1 cellular context compared by ENCODE assay signal in the genomic region with DNA sequence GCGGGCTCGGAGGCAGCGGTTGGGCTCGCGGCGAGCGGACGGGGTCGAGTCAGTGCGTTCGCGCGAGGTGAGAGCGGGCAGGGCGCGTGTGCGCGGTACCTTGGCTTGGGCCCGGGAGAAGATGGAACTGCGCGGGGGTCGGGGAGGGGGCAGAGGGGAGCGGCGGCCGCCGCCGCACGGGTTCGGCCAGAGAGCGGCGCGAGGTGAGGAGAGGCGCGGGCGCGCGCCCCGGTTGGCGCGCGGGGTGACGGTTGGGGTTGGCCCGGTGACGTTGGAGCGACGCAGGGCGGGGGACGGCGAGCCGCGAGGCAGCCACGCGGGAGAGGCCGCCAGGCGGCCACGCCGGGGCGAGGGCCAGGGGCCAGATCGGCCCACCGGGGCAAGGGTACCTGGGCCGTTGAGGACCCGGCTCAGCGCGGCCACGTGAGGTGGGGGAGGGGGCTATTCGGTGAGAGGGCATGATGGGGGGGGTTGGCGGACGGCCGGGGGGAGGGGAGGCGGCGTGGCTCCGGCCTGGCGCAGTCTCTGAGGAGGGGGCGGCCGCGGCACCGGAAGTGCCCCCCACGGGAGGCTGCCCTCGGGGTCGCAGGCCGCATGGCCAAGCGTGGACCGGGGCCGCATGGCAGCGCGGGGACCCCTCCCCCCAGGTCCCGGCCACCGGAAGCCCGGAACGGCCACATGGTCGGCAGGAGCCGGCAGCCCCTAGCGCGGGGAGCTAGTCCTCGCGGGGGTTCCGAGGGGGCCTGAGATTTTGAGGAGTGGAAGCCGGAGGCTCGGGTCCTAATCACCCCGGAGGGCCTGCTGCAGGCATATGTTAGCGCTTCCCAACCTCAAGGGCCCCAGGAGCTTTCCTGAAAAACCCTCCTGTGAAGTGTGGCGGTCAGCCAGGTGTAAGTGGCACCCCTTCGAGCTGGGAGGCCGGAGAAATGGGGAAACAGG.
TF ChIP-seq lines count a peak whose summit lies in the region.

No MANE protein-coding gene starts in this region.

TF ChIP-seq in K562, 482 proteins besides CTCF, POLR2A, EP300 and RAD21 (continued from another document and continues in another):
- TF ChIP-seq E2F6 (IDR thresholded peaks at IDR 0.05; ENCODE audit: borderline replicate concordance in 1 of 2, extremely low read depth in 1 of 2, insufficient read depth in 1 of 2, insufficient read length in 1 of 2, low read depth in 1 of 2, low read length in 1 of 2, poor library complexity in 1 of 2, severe bottlenecking in 1 of 2) (peak; percentile 87 to 92), PRPF4 (IDR thresholded peaks at IDR 0.05; ENCODE audit: insufficient read depth, low read depth, low read length, poor library complexity, severe bottlenecking) (peak; percentile 77), CHD2 (IDR thresholded peaks at IDR 0.05; ENCODE audit: low read depth, low read length) (0 out of 2 replicates have a peak, but pooled peaks have one; percentile 13), KAT7 (CRISPR knock-in tag; IDR thresholded peaks at IDR 0.05; ENCODE audit: borderline replicate concordance) (peak; percentile 65; the same call in 1 of the 2 replicates), SAP30 (IDR thresholded peaks at IDR 0.05; ENCODE audit: borderline replicate concordance, insufficient read depth, low read depth, low read length, poor library complexity, severe bottlenecking) (peak; percentile 5), CREM (IDR thresholded peaks at IDR 0.05; ENCODE audit: low read depth) (peak; percentile 80), GABPB1 (CRISPR knock-in tag; IDR thresholded peaks at IDR 0.05) (peak; percentile 49; the same call in 1 of the 2 replicates), ZNF282 (CRISPR knock-in tag; IDR thresholded peaks at IDR 0.05) (peak; percentile 39; the same call in 1 of the 2 replicates), GMEB1 (CRISPR knock-in tag; IDR thresholded peaks at IDR 0.05) (0 out of 2 replicates have a peak, but pooled peaks have one; percentile 37), TAF1 (IDR thresholded peaks at IDR 0.05; ENCODE audit: control insufficient read depth, extremely low read depth, insufficient read depth, low read length, severe bottlenecking) (peak; percentile 3), MNT (conservative IDR thresholded peaks at IDR 0.05) (peak; percentile 55 to 71), CREB1 (IDR thresholded peaks at IDR 0.05) (peak; percentile 84), CREB1 (CRISPR knock-in tag; IDR thresholded peaks at IDR 0.05) (no peak), MYC (IDR thresholded peaks at IDR 0.05; ENCODE audit: low read depth, low read length) (peak; percentile 95), MYC (CRISPR knock-in tag; IDR thresholded peaks at IDR 0.05; ENCODE audit: borderline replicate concordance, low read depth) (0 out of 2 replicates have a peak, but pooled peaks have one; percentile 46), SIN3B (IDR thresholded peaks at IDR 0.05; ENCODE audit: low read depth) (peak; percentile 38; the same call in 1 of the 2 replicates), ZNF445 (CRISPR knock-in tag; IDR thresholded peaks at IDR 0.05; ENCODE audit: low read depth) (no peak), NFRKB (IDR thresholded peaks at IDR 0.05; ENCODE audit: low read depth) (0 out of 2 replicates have a peak, but pooled peaks have one; percentile 51), SRSF3 (IDR thresholded peaks at IDR 0.05; ENCODE audit: insufficient read depth, low read length) (0 out of 2 replicates have a peak, but pooled peaks have one; percentile 63), RB1 (IDR thresholded peaks at IDR 0.05; ENCODE audit: low read depth) (peak; percentile 26; the same call in 1 of the 2 replicates), GABPA (tag; conservative IDR thresholded peaks at IDR 0.05; ENCODE audit: low read depth) (peak; percentile 60), ATF6 (CRISPR knock-in tag; IDR thresholded peaks at IDR 0.05) (0 out of 2 replicates have a peak, but pooled peaks have one; percentile 26)
- TF ChIP-seq, protein P1, sequence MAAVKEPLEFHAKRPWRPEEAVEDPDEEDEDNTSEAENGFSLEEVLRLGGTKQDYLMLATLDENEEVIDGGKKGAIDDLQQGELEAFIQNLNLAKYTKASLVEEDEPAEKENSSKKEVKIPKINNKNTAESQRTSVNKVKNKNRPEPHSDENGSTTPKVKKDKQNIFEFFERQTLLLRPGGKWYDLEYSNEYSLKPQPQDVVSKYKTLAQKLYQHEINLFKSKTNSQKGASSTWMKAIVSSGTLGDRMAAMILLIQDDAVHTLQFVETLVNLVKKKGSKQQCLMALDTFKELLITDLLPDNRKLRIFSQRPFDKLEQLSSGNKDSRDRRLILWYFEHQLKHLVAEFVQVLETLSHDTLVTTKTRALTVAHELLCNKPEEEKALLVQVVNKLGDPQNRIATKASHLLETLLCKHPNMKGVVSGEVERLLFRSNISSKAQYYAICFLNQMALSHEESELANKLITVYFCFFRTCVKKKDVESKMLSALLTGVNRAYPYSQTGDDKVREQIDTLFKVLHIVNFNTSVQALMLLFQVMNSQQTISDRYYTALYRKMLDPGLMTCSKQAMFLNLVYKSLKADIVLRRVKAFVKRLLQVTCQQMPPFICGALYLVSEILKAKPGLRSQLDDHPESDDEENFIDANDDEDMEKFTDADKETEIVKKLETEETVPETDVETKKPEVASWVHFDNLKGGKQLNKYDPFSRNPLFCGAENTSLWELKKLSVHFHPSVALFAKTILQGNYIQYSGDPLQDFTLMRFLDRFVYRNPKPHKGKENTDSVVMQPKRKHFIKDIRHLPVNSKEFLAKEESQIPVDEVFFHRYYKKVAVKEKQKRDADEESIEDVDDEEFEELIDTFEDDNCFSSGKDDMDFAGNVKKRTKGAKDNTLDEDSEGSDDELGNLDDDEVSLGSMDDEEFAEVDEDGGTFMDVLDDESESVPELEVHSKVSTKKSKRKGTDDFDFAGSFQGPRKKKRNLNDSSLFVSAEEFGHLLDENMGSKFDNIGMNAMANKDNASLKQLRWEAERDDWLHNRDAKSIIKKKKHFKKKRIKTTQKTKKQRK (IDR thresholded peaks at IDR 0.05; ENCODE audit: borderline replicate concordance, low read depth, low read length): no peak
- TF ChIP-seq, protein P2, sequence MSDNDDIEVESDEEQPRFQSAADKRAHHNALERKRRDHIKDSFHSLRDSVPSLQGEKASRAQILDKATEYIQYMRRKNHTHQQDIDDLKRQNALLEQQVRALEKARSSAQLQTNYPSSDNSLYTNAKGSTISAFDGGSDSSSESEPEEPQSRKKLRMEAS (CRISPR knock-in tag; IDR thresholded peaks at IDR 0.05): peak; percentile 90
- TF ChIP-seq, protein P3, sequence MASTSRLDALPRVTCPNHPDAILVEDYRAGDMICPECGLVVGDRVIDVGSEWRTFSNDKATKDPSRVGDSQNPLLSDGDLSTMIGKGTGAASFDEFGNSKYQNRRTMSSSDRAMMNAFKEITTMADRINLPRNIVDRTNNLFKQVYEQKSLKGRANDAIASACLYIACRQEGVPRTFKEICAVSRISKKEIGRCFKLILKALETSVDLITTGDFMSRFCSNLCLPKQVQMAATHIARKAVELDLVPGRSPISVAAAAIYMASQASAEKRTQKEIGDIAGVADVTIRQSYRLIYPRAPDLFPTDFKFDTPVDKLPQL (IDR thresholded peaks at IDR 0.05; ENCODE audit: extremely low read depth, insufficient read length): no peak
- TF ChIP-seq, protein P4, sequence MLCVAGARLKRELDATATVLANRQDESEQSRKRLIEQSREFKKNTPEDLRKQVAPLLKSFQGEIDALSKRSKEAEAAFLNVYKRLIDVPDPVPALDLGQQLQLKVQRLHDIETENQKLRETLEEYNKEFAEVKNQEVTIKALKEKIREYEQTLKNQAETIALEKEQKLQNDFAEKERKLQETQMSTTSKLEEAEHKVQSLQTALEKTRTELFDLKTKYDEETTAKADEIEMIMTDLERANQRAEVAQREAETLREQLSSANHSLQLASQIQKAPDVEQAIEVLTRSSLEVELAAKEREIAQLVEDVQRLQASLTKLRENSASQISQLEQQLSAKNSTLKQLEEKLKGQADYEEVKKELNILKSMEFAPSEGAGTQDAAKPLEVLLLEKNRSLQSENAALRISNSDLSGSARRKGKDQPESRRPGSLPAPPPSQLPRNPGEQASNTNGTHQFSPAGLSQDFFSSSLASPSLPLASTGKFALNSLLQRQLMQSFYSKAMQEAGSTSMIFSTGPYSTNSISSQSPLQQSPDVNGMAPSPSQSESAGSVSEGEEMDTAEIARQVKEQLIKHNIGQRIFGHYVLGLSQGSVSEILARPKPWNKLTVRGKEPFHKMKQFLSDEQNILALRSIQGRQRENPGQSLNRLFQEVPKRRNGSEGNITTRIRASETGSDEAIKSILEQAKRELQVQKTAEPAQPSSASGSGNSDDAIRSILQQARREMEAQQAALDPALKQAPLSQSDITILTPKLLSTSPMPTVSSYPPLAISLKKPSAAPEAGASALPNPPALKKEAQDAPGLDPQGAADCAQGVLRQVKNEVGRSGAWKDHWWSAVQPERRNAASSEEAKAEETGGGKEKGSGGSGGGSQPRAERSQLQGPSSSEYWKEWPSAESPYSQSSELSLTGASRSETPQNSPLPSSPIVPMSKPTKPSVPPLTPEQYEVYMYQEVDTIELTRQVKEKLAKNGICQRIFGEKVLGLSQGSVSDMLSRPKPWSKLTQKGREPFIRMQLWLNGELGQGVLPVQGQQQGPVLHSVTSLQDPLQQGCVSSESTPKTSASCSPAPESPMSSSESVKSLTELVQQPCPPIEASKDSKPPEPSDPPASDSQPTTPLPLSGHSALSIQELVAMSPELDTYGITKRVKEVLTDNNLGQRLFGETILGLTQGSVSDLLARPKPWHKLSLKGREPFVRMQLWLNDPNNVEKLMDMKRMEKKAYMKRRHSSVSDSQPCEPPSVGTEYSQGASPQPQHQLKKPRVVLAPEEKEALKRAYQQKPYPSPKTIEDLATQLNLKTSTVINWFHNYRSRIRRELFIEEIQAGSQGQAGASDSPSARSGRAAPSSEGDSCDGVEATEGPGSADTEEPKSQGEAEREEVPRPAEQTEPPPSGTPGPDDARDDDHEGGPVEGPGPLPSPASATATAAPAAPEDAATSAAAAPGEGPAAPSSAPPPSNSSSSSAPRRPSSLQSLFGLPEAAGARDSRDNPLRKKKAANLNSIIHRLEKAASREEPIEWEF (CRISPR knock-in tag; IDR thresholded peaks at IDR 0.05): no peak
- TF ChIP-seq, protein P5, sequence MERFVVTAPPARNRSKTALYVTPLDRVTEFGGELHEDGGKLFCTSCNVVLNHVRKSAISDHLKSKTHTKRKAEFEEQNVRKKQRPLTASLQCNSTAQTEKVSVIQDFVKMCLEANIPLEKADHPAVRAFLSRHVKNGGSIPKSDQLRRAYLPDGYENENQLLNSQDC (CRISPR knock-in tag; IDR thresholded peaks at IDR 0.05): peak; percentile 82; the same call in 1 of the 2 replicates
